9 cellular contexts compared by ENCODE assay signal in the genomic region with DNA sequence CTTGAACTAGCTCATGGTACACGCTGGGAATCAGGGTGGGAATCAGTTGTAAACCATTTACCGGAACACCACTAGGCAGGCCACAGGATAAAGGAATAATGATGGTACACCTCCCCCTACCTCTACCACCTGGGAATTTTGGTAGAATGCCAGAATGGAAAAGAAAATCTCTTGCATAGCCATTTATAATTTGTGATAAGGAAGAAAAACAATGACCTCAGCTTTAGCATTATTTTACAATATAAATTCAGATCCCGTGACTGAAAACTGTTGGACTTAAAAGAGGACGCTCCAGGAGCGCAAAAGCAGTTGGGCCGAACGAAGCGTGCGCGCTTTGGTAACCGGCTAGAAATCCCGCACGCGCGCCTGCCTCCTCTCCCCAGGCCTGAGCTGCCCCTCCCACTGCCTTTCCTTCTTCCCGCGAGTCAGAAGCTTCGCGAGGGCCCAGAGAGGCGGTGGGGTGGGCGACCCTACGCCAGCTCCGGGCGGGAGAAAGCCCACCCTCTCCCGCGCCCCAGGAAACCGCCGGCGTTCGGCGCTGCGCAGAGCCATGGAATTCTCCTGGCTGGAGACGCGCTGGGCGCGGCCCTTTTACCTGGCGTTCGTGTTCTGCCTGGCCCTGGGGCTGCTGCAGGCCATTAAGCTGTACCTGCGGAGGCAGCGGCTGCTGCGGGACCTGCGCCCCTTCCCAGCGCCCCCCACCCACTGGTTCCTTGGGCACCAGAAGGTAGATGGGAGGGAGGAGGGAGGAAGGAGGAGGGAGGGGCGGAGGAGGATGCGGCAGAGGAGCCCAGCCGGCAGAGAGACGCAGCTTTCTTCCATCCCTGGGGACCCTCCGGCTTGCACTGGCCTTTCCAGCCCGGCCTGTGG. TPM values are rescaled to one million over a fixed set of nuclear protein-coding genes. Genes with fewer than 3 reads are reported as not detected.
DNase-seq lines count a peak whose midpoint lies in the region; ATAC-seq and TF ChIP-seq lines count a peak whose summit lies in the region.
"Had no signal": no experiment of that assay in that cellular context is flagged by ENCODE, and none has a peak within 500 bp of the region (broad histone marks: within the 10 kb centered on the region; RNA-seq: fewer than 3 reads in every experiment).

A gene with protein sequence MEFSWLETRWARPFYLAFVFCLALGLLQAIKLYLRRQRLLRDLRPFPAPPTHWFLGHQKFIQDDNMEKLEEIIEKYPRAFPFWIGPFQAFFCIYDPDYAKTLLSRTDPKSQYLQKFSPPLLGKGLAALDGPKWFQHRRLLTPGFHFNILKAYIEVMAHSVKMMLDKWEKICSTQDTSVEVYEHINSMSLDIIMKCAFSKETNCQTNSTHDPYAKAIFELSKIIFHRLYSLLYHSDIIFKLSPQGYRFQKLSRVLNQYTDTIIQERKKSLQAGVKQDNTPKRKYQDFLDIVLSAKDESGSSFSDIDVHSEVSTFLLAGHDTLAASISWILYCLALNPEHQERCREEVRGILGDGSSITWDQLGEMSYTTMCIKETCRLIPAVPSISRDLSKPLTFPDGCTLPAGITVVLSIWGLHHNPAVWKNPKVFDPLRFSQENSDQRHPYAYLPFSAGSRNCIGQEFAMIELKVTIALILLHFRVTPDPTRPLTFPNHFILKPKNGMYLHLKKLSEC (plus strand): TSS at position 402 of the 870 bp plus-strand sequence. CDS start 149 bp downstream, at position 551.

- H3K27ac ChIP-seq in HUES48 (ENCODE audit: low read depth, low read length), result no peak within 1 kb of the TSS
- H3K27ac ChIP-seq in breast epithelium, result peak within 1 kb of the TSS in 1 of 2 donors; percentile 73
- H3K27ac ChIP-seq in skin epidermis, result peak within 1 kb of the TSS in 14 of 21 experiments; percentile 2 to 72 (median 40)
- H3K27ac ChIP-seq in OCI-LY7 (ENCODE audit: low read depth, low read length, poor library complexity, severe bottlenecking), result no peak within 1 kb of the TSS

- BruUV-seq in OCI-LY7 (replicated peaks; lab: Mats Ljungman, UMichigan), result no TSS peak

- no peaks in the 10 kb centered on the region for H3K79me2 ChIP-seq in OCI-LY7 (ENCODE audit: insufficient read depth, low read depth, low read length)

- H3K27me3 ChIP-seq in HUES48 (ENCODE audit: control insufficient read depth, insufficient read depth, low read length) (peaks cover 26% of the 10 kb centered on the region), breast epithelium (no peaks in the 10 kb centered on the region)
- H3K27me3 ChIP-seq: Peyer's patch had no signal

- no peaks in the 10 kb centered on the region for H3K9me2 ChIP-seq in OCI-LY7 (ENCODE audit: insufficient read depth, low read length)

- H3K36me3 ChIP-seq in HUES48 (ENCODE audit: control insufficient read depth, insufficient read depth, low read length), result no peaks in the 10 kb centered on the region
- H3K36me3 ChIP-seq in breast epithelium, result no peaks in the 10 kb centered on the region
- no peaks in the 10 kb centered on the region for H3K36me3 ChIP-seq in OCI-LY7 (ENCODE audit: insufficient read depth, low read length)
- H3K36me3 ChIP-seq: Peyer's patch had no signal

- no peaks in the 10 kb centered on the region for H4K20me1 ChIP-seq in OCI-LY7 (ENCODE audit: insufficient read depth, low read length)

- H3K4me3 ChIP-seq in HUES48 (ENCODE audit: low read depth, low read length) (peak within 1 kb of the TSS; percentile 64), breast epithelium (peak within 1 kb of the TSS; percentile 33 to 64 (median 47)), skin epidermis (peak within 1 kb of the TSS; percentile 13 to 39 (median 34)), OCI-LY7 (ENCODE audit: low read depth, low read length, poor library complexity, severe bottlenecking) (no peak within 1 kb of the TSS)

- CTCF ChIA-PET in OCI-LY7 (lab: Charles Lee; ENCODE audit: unreplicated experiment), result no interaction called here

- no peak within 1 kb of the TSS for H3K4me2 ChIP-seq in OCI-LY7 (ENCODE audit: low read length)

- H3K4me1 ChIP-seq in HUES48 (ENCODE audit: control insufficient read depth, insufficient read depth, low read length) (peaks cover 20% of the 10 kb centered on the region), breast epithelium (peaks cover 0 to 3% of the 10 kb centered on the region in 2 donors), OCI-LY7 (ENCODE audit: insufficient read depth, low read length, poor library complexity, severe bottlenecking) (no peaks in the 10 kb centered on the region)

- H2AFZ ChIP-seq in OCI-LY7 (ENCODE audit: low read length), result no peak within 1 kb of the TSS

- no peak for TF ChIP-seq CTCF in breast epithelium (IDR thresholded peaks at IDR 0.05)
- no peak for TF ChIP-seq CTCF in OCI-LY7 (conservative IDR thresholded peaks at IDR 0.05; ENCODE audit: low read length)

- DNase-seq in breast epithelium (ENCODE audit: low spot score in 2 of 2), result no peak
- DNase-seq in iPS-NIHi11 (ENCODE audit: low spot score), result peak; percentile 63
- no peak for DNase-seq in LoVo (ENCODE audit: low spot score)
- no peak for DNase-seq in OCI-LY7 (ENCODE audit: low spot score)
- DNase-seq in activated T-cell treated with anti-CD3 and anti-CD28 coated beads for 4 hours, result no peak

- peak within 1 kb of the TSS; percentile 35; the same call in 1 of the 2 replicates for H3K9ac ChIP-seq in HUES48 (ENCODE audit: low read depth, low read length)

- ATAC-seq in HG03460 (IDR thresholded peaks at IDR 0.05; ENCODE audit: unreplicated experiment), result no peak

- POLR2A ChIA-PET in OCI-LY7 (lab: Charles Lee), result no interaction called here

- H3K9me3 ChIP-seq in HUES48 (ENCODE audit: control insufficient read depth, insufficient read depth, low read length) (no peaks in the 10 kb centered on the region), breast epithelium (no peaks in the 10 kb centered on the region), OCI-LY7 (ENCODE audit: low read length) (no peaks in the 10 kb centered on the region)
- H3K9me3 ChIP-seq: Peyer's patch had no signal

- TF ChIP-seq POLR2A in breast epithelium (IDR thresholded peaks at IDR 0.05), result no peak

- intact Hi-C loops in breast epithelium (cut with DNase I; ENCODE audit: low total_unique reads) (no loop called here), OCI-LY7 (cut with micrococcal nuclease; ENCODE audit: unreplicated experiment) (no loop called here)

RNA-seq across cellular contexts. Expression of the gene that starts here (rescaled TPM):
- total RNA-seq in breast epithelium, result 100 to 1,000 TPM in 1 of 3 donors, 10 to 100 TPM in 2; 32.6 to 307 (median 46.8) TPM
- total RNA-seq in OCI-LY7 (2014; rRNA removed; shearing (Covaris generic)), result not detected in 2 replicates
- total RNA-seq in OCI-LY7 (2022), result not detected in 2 replicates

Comparison
In these comparisons a context has a peak if more than half of its experiments do, and no peak if none do; other contexts are left out.
1. RNA of the gene that starts here (total RNA-seq): 32.6 to 307 TPM in breast epithelium; not detected in OCI-LY7; every median in the first group is over 10 times any median in the second.
2. H3K27ac ChIP-seq: peak in skin epidermis (14 of 21); none in HUES48 (single experiment) and OCI-LY7 (single experiment).